ENCODE assay signal across 7 cellular contexts in genomic region chr11:61437496-61437895, GRCh38.
"Had no signal": no experiment of that assay in that cellular context is flagged by ENCODE, and none has a peak within 500 bp of the region (broad histone marks: within the 10 kb centered on the region; RNA-seq: fewer than 3 reads in every experiment).

No MANE protein-coding gene starts in this region.

- H3K4me3 ChIP-seq: GM23248, HAP-1, K562 had no signal

- H3K4me1 ChIP-seq: HAP-1 had no signal

- DNase-seq: GM23248, GOT3, H7, IMR-90 had no signal

- H2AFZ ChIP-seq: GM23248 had no signal

- ATAC-seq: K562 had no signal

- H3K9ac ChIP-seq: GM23248 had no signal

- H3K27ac ChIP-seq: GM23248, HL-60 had no signal

- FAIRE-seq: K562 had no signal
